In the genomic region with DNA sequence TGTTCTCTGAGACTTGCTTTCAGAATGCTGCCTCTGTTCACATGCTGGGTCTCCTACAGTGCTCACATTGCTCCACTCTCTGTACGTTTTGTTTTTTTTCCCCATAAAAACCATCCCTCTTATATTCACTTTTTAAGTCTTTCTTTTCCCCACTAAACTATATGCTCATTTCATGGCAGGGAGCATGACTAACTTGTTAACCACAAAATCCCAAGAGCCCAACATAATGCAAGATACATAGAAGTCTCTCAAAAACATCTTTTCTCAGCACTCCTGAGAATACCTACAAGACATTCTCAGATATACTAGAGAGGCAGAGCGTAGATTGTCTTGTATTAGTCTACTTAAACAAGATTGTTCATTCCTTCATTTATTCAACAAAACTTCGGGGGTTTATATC, we compare ENCODE assay signal across 8 cellular contexts.
DNase-seq lines count a peak whose midpoint lies in the region; ATAC-seq and TF ChIP-seq lines count a peak whose summit lies in the region.

No MANE protein-coding gene starts in this region.

- CTCF ChIA-PET in OCI-LY7 (lab: Charles Lee; ENCODE audit: unreplicated experiment): interaction anchor here (1.0 to 1.4 kb wide), 4 partner anchors 11 to 649 kb away, joined by 3 to 9 read pairs (median 4); no protein-coding TSS in a partner anchor

- 69 to 95% methylated on average over 1 to 3 of the region's 3 CpGs for WGBS in mesodermal cell (ENCODE audit: insufficient coverage in 2 of 2), 2 experiments

- TF ChIP-seq CTCF in OCI-LY7 (conservative IDR thresholded peaks at IDR 0.05; ENCODE audit: low read length): no peak

- DNase-seq in OCI-LY7 (ENCODE audit: low spot score) (peak; percentile 20), hypothalamus (lab: John Stamatoyannopoulos, UW) (no peak)
- no peak for DNase-seq in stimulated activated CD8-positive, alpha-beta memory T cell treated with anti-CD3 and anti-CD28 coated beads, Interleukin-4, amount 100 ng/mL, for 48 hours

- H3K9me2 ChIP-seq in OCI-LY7 (ENCODE audit: insufficient read depth, low read length): no peaks in the 10 kb centered on the region

- peak overlapping the region; percentile 75 for H3K4me2 ChIP-seq in OCI-LY7 (ENCODE audit: low read length)

- POLR2A ChIA-PET in OCI-LY7 (lab: Charles Lee): interaction anchor here (1.0 to 2.2 kb wide), 12 partner anchors 9 to 648 kb away, joined by 3 to 11 read pairs (median 4); partner anchors contain the start of genes CEP57, FAM76B and SESN3

- H3K36me3 ChIP-seq in OCI-LY7 (ENCODE audit: insufficient read depth, low read length) (no peaks in the 10 kb centered on the region), mesodermal cell (ENCODE audit: control insufficient read depth, insufficient read depth, low read length) (no peaks in the 10 kb centered on the region)

- H4K20me1 ChIP-seq in OCI-LY7 (ENCODE audit: insufficient read depth, low read length): no peaks in the 10 kb centered on the region

- intact Hi-C loops in OCI-LY7 (cut with micrococcal nuclease; ENCODE audit: unreplicated experiment): loop anchor here (5.0 to 10.0 kb wide), 3 partner anchors 624 to 669 kb away; partner anchors contain the start of genes CCDC82 and SRSF8

- ATAC-seq in GM18868 (IDR thresholded peaks at IDR 0.05; ENCODE audit: unreplicated experiment) (peak; percentile 5), GM21825 (IDR thresholded peaks at IDR 0.05; ENCODE audit: unreplicated experiment) (peak; percentile 12), HG03280 (IDR thresholded peaks at IDR 0.05; ENCODE audit: unreplicated experiment) (no peak), GM18861 (IDR thresholded peaks at IDR 0.05; ENCODE audit: unreplicated experiment) (no peak)

- H3K4me1 ChIP-seq in OCI-LY7 (ENCODE audit: insufficient read depth, low read length, poor library complexity, severe bottlenecking) (peaks cover 55% of the 10 kb centered on the region), mesodermal cell (ENCODE audit: control insufficient read depth, insufficient read depth, low read length, poor library complexity, severe bottlenecking) (no peaks in the 10 kb centered on the region)

- H3K79me2 ChIP-seq in OCI-LY7 (ENCODE audit: insufficient read depth, low read depth, low read length): no peaks in the 10 kb centered on the region

- TSS peak; percentile 88 for BruUV-seq in OCI-LY7 (replicated peaks; lab: Mats Ljungman, UMichigan)

- H3K9me3 ChIP-seq in OCI-LY7 (ENCODE audit: low read length): no peaks in the 10 kb centered on the region
- H3K9me3 ChIP-seq in mesodermal cell (ENCODE audit: control insufficient read depth, low read length): no peaks in the 10 kb centered on the region

- H3K4me3 ChIP-seq in OCI-LY7 (ENCODE audit: low read depth, low read length, poor library complexity, severe bottlenecking) (peak overlapping the region; percentile 49), mesodermal cell (ENCODE audit: extremely low read depth, insufficient read depth, low read length, poor library complexity, severe bottlenecking) (no peak overlapping the region)

- H3K27ac ChIP-seq in OCI-LY7 (ENCODE audit: low read depth, low read length, poor library complexity, severe bottlenecking): peak overlapping the region; percentile 78
- peak overlapping the region; percentile 32 for H3K27ac ChIP-seq in mesodermal cell (ENCODE audit: low read depth, low read length, severe bottlenecking)

- H2AFZ ChIP-seq in OCI-LY7 (ENCODE audit: low read length): peak overlapping the region; percentile 99

Comparison
In these comparisons a context has a peak if more than half of its experiments do, and no peak if none do; other contexts are left out.
1. ATAC-seq: peak in GM18868 (single experiment) and GM21825 (single experiment); none in HG03280 (single experiment) and GM18861 (single experiment).